Comparison of ENCODE assay signal across 1 cellular context in the genomic region with DNA sequence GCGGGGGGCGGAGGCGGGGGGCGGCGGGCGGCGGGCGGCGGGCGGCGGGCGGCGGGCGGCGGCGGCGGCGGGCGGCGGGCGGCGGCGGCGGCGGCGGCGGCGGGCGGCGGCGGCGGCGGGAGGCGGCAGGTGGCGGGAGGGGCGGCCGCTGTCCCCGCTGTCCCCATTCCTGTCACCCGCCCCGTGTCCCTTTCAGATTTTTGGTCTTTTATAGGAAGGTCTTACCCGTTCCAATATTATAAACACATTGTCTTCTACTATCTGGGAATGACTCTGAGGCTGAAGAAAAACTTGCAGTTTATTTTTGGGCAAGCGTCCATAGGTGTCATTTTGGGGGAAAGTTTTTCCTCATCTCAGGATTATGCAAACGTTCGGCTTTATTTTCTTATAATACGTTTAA.
TF ChIP-seq lines count a peak whose summit lies in the region.

No MANE protein-coding gene starts in this region.

TF ChIP-seq in IMR-90, 13 proteins besides CTCF, POLR2A, EP300 and RAD21:
- TF ChIP-seq MAZ (IDR thresholded peaks at IDR 0.05; ENCODE audit: borderline replicate concordance, low read depth, low read length), result no peak
- TF ChIP-seq FOS (IDR thresholded peaks at IDR 0.05; ENCODE audit: low read depth, low read length), result no peak
- TF ChIP-seq, protein P1, sequence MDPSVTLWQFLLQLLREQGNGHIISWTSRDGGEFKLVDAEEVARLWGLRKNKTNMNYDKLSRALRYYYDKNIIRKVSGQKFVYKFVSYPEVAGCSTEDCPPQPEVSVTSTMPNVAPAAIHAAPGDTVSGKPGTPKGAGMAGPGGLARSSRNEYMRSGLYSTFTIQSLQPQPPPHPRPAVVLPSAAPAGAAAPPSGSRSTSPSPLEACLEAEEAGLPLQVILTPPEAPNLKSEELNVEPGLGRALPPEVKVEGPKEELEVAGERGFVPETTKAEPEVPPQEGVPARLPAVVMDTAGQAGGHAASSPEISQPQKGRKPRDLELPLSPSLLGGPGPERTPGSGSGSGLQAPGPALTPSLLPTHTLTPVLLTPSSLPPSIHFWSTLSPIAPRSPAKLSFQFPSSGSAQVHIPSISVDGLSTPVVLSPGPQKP (IDR thresholded peaks at IDR 0.05; ENCODE audit: borderline replicate concordance, low read depth, low read length), result no peak
- no peak for TF ChIP-seq RFX5 (IDR thresholded peaks at IDR 0.05; ENCODE audit: low read depth, low read length)
- no peak for TF ChIP-seq NFE2L2 (IDR thresholded peaks at IDR 0.05; ENCODE audit: low read depth, low read length)
- no peak for TF ChIP-seq SMC3 (IDR thresholded peaks at IDR 0.05; ENCODE audit: low read depth, low read length)
- no peak for TF ChIP-seq MXI1 (IDR thresholded peaks at IDR 0.05; ENCODE audit: borderline replicate concordance, low read depth, low read length)
